12 cellular contexts compared by ENCODE assay signal in the genomic region with DNA sequence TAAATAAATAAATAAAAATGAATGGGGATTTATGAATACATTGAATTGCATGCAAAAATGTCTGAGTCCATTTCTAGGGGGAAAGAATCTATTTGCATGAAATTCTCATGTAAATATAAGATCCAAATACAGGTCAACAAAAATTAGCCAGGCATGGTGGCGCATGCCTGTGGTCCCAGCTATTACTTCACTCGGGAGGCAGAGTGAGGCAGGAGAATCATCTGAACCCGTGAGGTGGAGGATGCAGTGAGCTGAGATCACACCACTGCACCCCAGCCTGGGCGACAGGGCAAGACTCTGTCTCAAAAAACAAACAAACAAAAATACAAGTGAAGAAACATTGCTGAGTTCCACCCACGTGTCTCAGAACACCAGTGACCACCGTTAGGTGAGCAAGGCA. TPM values are rescaled to one million over a fixed set of nuclear protein-coding genes. Genes with fewer than 3 reads are reported as not detected.
DNase-seq lines count a peak whose midpoint lies in the region; ATAC-seq and TF ChIP-seq lines count a peak whose summit lies in the region.
"Had no signal": no experiment of that assay in that cellular context is flagged by ENCODE, and none has a peak within 500 bp of the region (broad histone marks: within the 10 kb centered on the region; RNA-seq: fewer than 3 reads in every experiment).

No MANE protein-coding gene starts in this region.

- CTCF ChIA-PET in WTC11 (lab: Charles Lee) = no interaction called here

- no peaks in the 10 kb centered on the region for H3K9me3 Mint-ChIP-seq in activated naive CD4-positive, alpha-beta T cell treated with anti-CD3 and anti-CD28 coated beads, Interleukin-2, amount 50 U/mL, for 24 hours
- H3K9me3 Mint-ChIP-seq in activated naive CD4-positive, alpha-beta T cell treated with anti-CD3 and anti-CD28 coated beads, Interleukin-2, amount 50 U/mL, for 72 hours = no peaks in the 10 kb centered on the region
- H3K9me3 Mint-ChIP-seq in WTC11 = peaks cover 13% of the 10 kb centered on the region

- H3K4me1 ChIP-seq in tibial artery (peaks cover 0 to 96% (median 85%) of the 10 kb centered on the region in 4 donors), Peyer's patch (peaks cover 3 to 78% (median 20%) of the 10 kb centered on the region in 4 donors)

- H3K27ac Mint-ChIP-seq in activated naive CD4-positive, alpha-beta T cell treated with anti-CD3 and anti-CD28 coated beads, Interleukin-2, amount 50 U/mL, for 24 hours = peak overlapping the region; percentile 39
- no peak overlapping the region for H3K27ac Mint-ChIP-seq in activated naive CD4-positive, alpha-beta T cell treated with anti-CD3 and anti-CD28 coated beads, Interleukin-2, amount 50 U/mL, for 72 hours
- peak overlapping the region; percentile 77 for H3K27ac Mint-ChIP-seq in WTC11

- H3K27ac ChIP-seq in tibial artery (peak overlapping the region; percentile 83 to 87), Peyer's patch (peak overlapping the region in 1 of 4 donors; percentile 89)

- no peak for TF ChIP-seq POLR2A in Peyer's patch (IDR thresholded peaks at IDR 0.05)

- H3K9me3 ChIP-seq in tibial artery (no peaks in the 10 kb centered on the region), Peyer's patch (no peaks in the 10 kb centered on the region)

- ATAC-seq in activated naive CD4-positive, alpha-beta T cell treated with anti-CD3 and anti-CD28 coated beads, Interleukin-2, amount 50 U/mL, for 72 hours = no peak
- no peak for ATAC-seq in WTC11

- no peak for DNase-seq in activated naive CD4-positive, alpha-beta T cell treated with anti-CD3 and anti-CD28 coated beads, Interleukin-2, amount 50 U/mL, for 72 hours (ENCODE audit: low spot score in 2 of 2)
- DNase-seq in WTC11 (ENCODE audit: low spot score) = no peak
- DNase-seq in iris pigment epithelial cell (ENCODE audit: low read depth) = peak; percentile 70
- DNase-seq in tibial artery = no peak
- DNase-seq in stimulated activated naive CD4-positive, alpha-beta T cell treated with Interleukin-2 at 50 U/mL for 16 hours (lab: John Stamatoyannopoulos, UW) = no peak
- no peak for DNase-seq in stimulated activated CD4-positive, alpha-beta T cell treated with anti-CD3 and anti-CD28 coated beads, Interleukin-15, amount 100 ng/mL, for 24 hours
- no peak for DNase-seq in Peyer's patch
- DNase-seq: activated T-cell treated with anti-CD3 and anti-CD28 coated beads, Interleukin-2, amount 50 U/mL, for 1 hour; foreskin fibroblast; NCI-H1694 treated with DMSO at 0.1 percent for 48 hours; T1000 had no signal

- H3K27me3 Mint-ChIP-seq in activated naive CD4-positive, alpha-beta T cell treated with anti-CD3 and anti-CD28 coated beads, Interleukin-2, amount 50 U/mL, for 24 hours = no peaks in the 10 kb centered on the region
- H3K27me3 Mint-ChIP-seq in WTC11 (ENCODE audit: low read depth) = no peaks in the 10 kb centered on the region

- H3K27me3 ChIP-seq in tibial artery = no peaks in the 10 kb centered on the region
- no peaks in the 10 kb centered on the region for H3K27me3 ChIP-seq in Peyer's patch

- peaks cover 61% of the 10 kb centered on the region for H3K4me1 Mint-ChIP-seq in activated naive CD4-positive, alpha-beta T cell treated with anti-CD3 and anti-CD28 coated beads, Interleukin-2, amount 50 U/mL, for 24 hours
- H3K4me1 Mint-ChIP-seq in WTC11 = peaks cover 58% of the 10 kb centered on the region

- H3K36me3 ChIP-seq in tibial artery (no peaks in the 10 kb centered on the region), Peyer's patch (no peaks in the 10 kb centered on the region)

- peaks cover 3% of the 10 kb centered on the region for H3K36me3 Mint-ChIP-seq in activated naive CD4-positive, alpha-beta T cell treated with anti-CD3 and anti-CD28 coated beads, Interleukin-2, amount 50 U/mL, for 24 hours
- H3K36me3 Mint-ChIP-seq in activated naive CD4-positive, alpha-beta T cell treated with anti-CD3 and anti-CD28 coated beads, Interleukin-2, amount 50 U/mL, for 72 hours = peaks cover 0 to 5% of the 10 kb centered on the region in 2 donors
- H3K36me3 Mint-ChIP-seq in WTC11 = peaks cover 16% of the 10 kb centered on the region

- no peak overlapping the region for H3K4me3 ChIP-seq in tibial artery
- no peak overlapping the region for H3K4me3 ChIP-seq in Peyer's patch

- intact Hi-C loops in tibial artery (cut with DNase I; ENCODE audit: low total_unique reads) = loop anchor here (5.0 kb wide), 1 partner anchor 905 kb away; the partner anchor contains the start of gene NDUFA6

- H3K4me3 Mint-ChIP-seq in activated naive CD4-positive, alpha-beta T cell treated with anti-CD3 and anti-CD28 coated beads, Interleukin-2, amount 50 U/mL, for 24 hours = no peak overlapping the region
- H3K4me3 Mint-ChIP-seq in WTC11 = no peak overlapping the region

- no peak for TF ChIP-seq CTCF in WTC11 (IDR thresholded peaks at IDR 0.05)
- no peak for TF ChIP-seq CTCF in tibial artery (IDR thresholded peaks at IDR 0.05)
- no peak for TF ChIP-seq CTCF in Peyer's patch (IDR thresholded peaks at IDR 0.05)

- POLR2A ChIA-PET in WTC11 (lab: Charles Lee) = no interaction called here

TF ChIP-seq in WTC11, 78 proteins besides CTCF, POLR2A, EP300 and RAD21 (continues in another document):
- no peak for TF ChIP-seq IRF1 (CRISPR knock-in tag; IDR thresholded peaks at IDR 0.05)
- no peak for TF ChIP-seq KAT7 (CRISPR knock-in tag; IDR thresholded peaks at IDR 0.05; ENCODE audit: borderline replicate concordance)
- no peak for TF ChIP-seq MXD4 (CRISPR knock-in tag; IDR thresholded peaks at IDR 0.05; ENCODE audit: borderline replicate concordance)
- no peak for TF ChIP-seq ZNF317 (CRISPR knock-in tag; IDR thresholded peaks at IDR 0.05; ENCODE audit: borderline replicate concordance, low read depth)
- no peak for TF ChIP-seq E2F5 (CRISPR knock-in tag; IDR thresholded peaks at IDR 0.05)
- TF ChIP-seq CDX4 (CRISPR knock-in tag; IDR thresholded peaks at IDR 0.05; ENCODE audit: borderline replicate concordance) = no peak
- TF ChIP-seq ZNF423 (CRISPR knock-in tag; IDR thresholded peaks at IDR 0.05) = no peak
- no peak for TF ChIP-seq TEAD1 (CRISPR knock-in tag; IDR thresholded peaks at IDR 0.05)
- no peak for TF ChIP-seq NR2C2 (CRISPR knock-in tag; IDR thresholded peaks at IDR 0.05)
- no peak for TF ChIP-seq SMAD3 (CRISPR knock-in tag; IDR thresholded peaks at IDR 0.05; ENCODE audit: borderline replicate concordance)
- no peak for TF ChIP-seq MYBL2 (CRISPR knock-in tag; IDR thresholded peaks at IDR 0.05)
- no peak for TF ChIP-seq ZNF512 (CRISPR knock-in tag; IDR thresholded peaks at IDR 0.05; ENCODE audit: borderline replicate concordance)

RNA-seq across cellular contexts. Expression of gene PACSIN2, which starts 17.4 kb away (rescaled TPM):
- total RNA-seq in activated naive CD4-positive, alpha-beta T cell treated with anti-CD3 and anti-CD28 coated beads, Interleukin-2, amount 50 U/mL, for 72 hours = 10 to 100 TPM; 25.6 to 28.2 TPM
- total RNA-seq in WTC11 (2021) (64.1 to 70.5 TPM (median 69.0 TPM) in 3 replicates), Peyer's patch (100 to 1,000 TPM in 3 of 4 donors, 10 to 100 TPM in 1; 58.0 to 149 (median 110) TPM)

Comparison
In these comparisons a context has a peak if more than half of its experiments do, and no peak if none do; other contexts are left out.
1. H3K27ac Mint-ChIP-seq: peak in activated naive CD4-positive, alpha-beta T cell treated with anti-CD3 and anti-CD28 coated beads, Interleukin-2, amount 50 U/mL, for 24 hours (single experiment) and WTC11 (single experiment); none in activated naive CD4-positive, alpha-beta T cell treated with anti-CD3 and anti-CD28 coated beads, Interleukin-2, amount 50 U/mL, for 72 hours (0 of 2).